Comparison of ENCODE assay signal across 9 cellular contexts in the genomic region with DNA sequence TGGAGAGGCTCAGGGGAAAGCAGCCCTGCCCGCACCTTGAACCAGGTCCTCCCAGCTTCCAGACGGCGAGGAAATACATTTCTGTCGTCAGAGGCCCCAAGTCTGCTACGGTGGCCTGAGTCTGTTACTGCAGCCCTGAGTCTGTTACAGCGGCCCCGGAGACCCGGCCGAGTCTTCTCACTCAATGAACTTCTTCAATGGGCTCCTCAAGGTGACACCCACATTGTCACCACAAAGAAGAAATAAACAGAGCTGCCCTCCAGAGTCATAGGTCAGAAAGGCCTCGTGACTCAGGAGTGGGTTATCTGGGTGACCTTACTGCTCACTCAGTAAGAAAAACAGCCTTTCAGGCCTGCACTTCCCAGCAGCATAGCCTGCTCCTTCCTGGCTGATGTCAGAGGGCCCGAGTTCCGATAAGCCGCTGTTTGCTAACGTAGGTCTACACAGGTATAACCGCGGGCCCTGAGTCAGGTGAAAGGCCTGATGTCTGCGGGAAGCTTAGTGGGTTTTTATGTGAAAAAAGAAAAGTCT.
DNase-seq lines count a peak whose midpoint lies in the region; ATAC-seq and TF ChIP-seq lines count a peak whose summit lies in the region.
"Had no signal": no experiment of that assay in that cellular context is flagged by ENCODE, and none has a peak within 500 bp of the region (broad histone marks: within the 10 kb centered on the region; RNA-seq: fewer than 3 reads in every experiment).

No MANE protein-coding gene starts in this region.

- no peaks in the 10 kb centered on the region for H3K4me1 ChIP-seq in ascending aorta

- H3K4me1 Mint-ChIP-seq in WTC11 = peaks cover 16% of the 10 kb centered on the region
- peaks cover 67% of the 10 kb centered on the region for H3K4me1 Mint-ChIP-seq in activated naive CD8-positive, alpha-beta T cell (ENCODE audit: low read depth)

- no peak overlapping the region for H3K4me3 Mint-ChIP-seq in WTC11
- peak overlapping the region; percentile 84 for H3K4me3 Mint-ChIP-seq in activated naive CD8-positive, alpha-beta T cell

- no peaks in the 10 kb centered on the region; the same call in 1 of the 2 replicates for H3K36me3 Mint-ChIP-seq in WTC11
- H3K36me3 Mint-ChIP-seq in activated naive CD8-positive, alpha-beta T cell = no peaks in the 10 kb centered on the region

- H3K9me3 Mint-ChIP-seq in WTC11 = peaks cover 5% of the 10 kb centered on the region
- H3K9me3 Mint-ChIP-seq in activated naive CD8-positive, alpha-beta T cell (ENCODE audit: low read depth) = no peaks in the 10 kb centered on the region

- TF ChIP-seq CTCF in GM12865 (IDR thresholded peaks at IDR 0.05; ENCODE audit: insufficient read depth, low read depth, low read length, missing control alignments) = peak; percentile 10
- TF ChIP-seq CTCF in WTC11 (IDR thresholded peaks at IDR 0.05) = no peak
- no peak for TF ChIP-seq CTCF in ascending aorta (IDR thresholded peaks at IDR 0.05)

- intact Hi-C loops in ascending aorta (cut with DNase I) = no loop called here

- H3K4me3 ChIP-seq in GM12865 (ENCODE audit: low read depth, low read length) (peak overlapping the region; percentile 72), ascending aorta (no peak overlapping the region)
- H3K4me3 ChIP-seq: coronary artery had no signal

- CTCF ChIA-PET in WTC11 (lab: Charles Lee) = interaction anchor here (0.7 to 4.0 kb wide), 10 partner anchors 10 to 383 kb away, joined by 3 to 23 read pairs (median 4); no protein-coding TSS in a partner anchor

- no peak overlapping the region for H3K27ac ChIP-seq in ascending aorta

- no peaks in the 10 kb centered on the region for H3K36me3 ChIP-seq in ascending aorta

- POLR2A ChIA-PET in WTC11 (lab: Charles Lee) = no interaction called here

- DNase-seq in GM12865 (ENCODE audit: low read depth) (peak; percentile 85), WTC11 (ENCODE audit: low spot score) (peak; percentile 53), Kasumi-1 (lab: John Stamatoyannopoulos, UW) (no peak), ascending aorta (ENCODE audit: low spot score in 2 of 2) (no peak), DMS153 treated with DMSO at 0.1 percent for 48 hours (lab: John Stamatoyannopoulos, UW; ENCODE audit: unreplicated experiment) (no peak), COLO829 (ENCODE audit: low spot score) (no peak)
- peak; percentile 61 to 71 for DNase-seq in stimulated activated CD4-positive, alpha-beta T cell treated with anti-CD3 and anti-CD28 coated beads, Interleukin-2, amount 100 ng/mL, for 48 hours

- H3K27me3 Mint-ChIP-seq in WTC11 (ENCODE audit: low read depth) = no peaks in the 10 kb centered on the region
- no peaks in the 10 kb centered on the region for H3K27me3 Mint-ChIP-seq in activated naive CD8-positive, alpha-beta T cell

- no peaks in the 10 kb centered on the region for H3K27me3 ChIP-seq in ascending aorta

- no peak overlapping the region for H3K27ac Mint-ChIP-seq in WTC11
- H3K27ac Mint-ChIP-seq in activated naive CD8-positive, alpha-beta T cell = peak overlapping the region; percentile 97

- peak; percentile 78 for ATAC-seq in WTC11

- no peaks in the 10 kb centered on the region for H3K9me3 ChIP-seq in ascending aorta

TF ChIP-seq in WTC11, 78 proteins besides CTCF, POLR2A, EP300 and RAD21:
- 0 out of 2 replicates have a peak, but pooled peaks have one; percentile 19 for TF ChIP-seq GABPB1 (CRISPR knock-in tag; IDR thresholded peaks at IDR 0.05)
- TF ChIP-seq EMX1 (CRISPR knock-in tag; IDR thresholded peaks at IDR 0.05) = no peak
- TF ChIP-seq JAZF1 (CRISPR knock-in tag; IDR thresholded peaks at IDR 0.05) = no peak
- TF ChIP-seq ZNF219 (CRISPR knock-in tag; IDR thresholded peaks at IDR 0.05; ENCODE audit: borderline replicate concordance) = no peak
- TF ChIP-seq OVOL2 (CRISPR knock-in tag; IDR thresholded peaks at IDR 0.05; ENCODE audit: borderline replicate concordance) = no peak
TF ChIP-seq in WTC11: peak in this region for 1.

Comparison
In these comparisons a context has a peak if more than half of its experiments do, and no peak if none do; other contexts are left out.
1. DNase-seq: peak in GM12865 (single experiment), WTC11 (single experiment) and stimulated activated CD4-positive, alpha-beta T cell treated with anti-CD3 and anti-CD28 coated beads, Interleukin-2, amount 100 ng/mL, for 48 hours (2 of 2); none in Kasumi-1 (0 of 2), ascending aorta (0 of 2), DMS153 treated with DMSO at 0.1 percent for 48 hours (single experiment) and COLO829 (single experiment).